In genomic region chr1:96416690-96417444, GRCh38 we compare ENCODE assay signal across 9 cellular contexts.
DNase-seq lines count a peak whose midpoint lies in the region; ATAC-seq and TF ChIP-seq lines count a peak whose summit lies in the region.
"Had no signal": no experiment of that assay in that cellular context is flagged by ENCODE, and none has a peak within 500 bp of the region (broad histone marks: within the 10 kb centered on the region; RNA-seq: fewer than 3 reads in every experiment).

No MANE protein-coding gene starts in this region.

- TF ChIP-seq CTCF in cardiac fibroblast (IDR thresholded peaks at IDR 0.05; ENCODE audit: low read depth, low read length) = no peak
- no peak for TF ChIP-seq CTCF in upper lobe of right lung (IDR thresholded peaks at IDR 0.05)
- TF ChIP-seq CTCF in Caco-2 (IDR thresholded peaks at IDR 0.05; ENCODE audit: insufficient read depth in 1 of 2, low read depth in 1 of 2, low read length in 1 of 2, severe bottlenecking in 1 of 2, unreplicated experiment in 1 of 2) = no peak

- no peaks in the 10 kb centered on the region for H3K36me3 Mint-ChIP-seq in activated CD4-positive, alpha-beta memory T cell treated with anti-CD3 and anti-CD28 coated beads, Interleukin-2, amount 10 ng/mL, durations not matched to agents 7 days and 5 days (ENCODE audit: low read depth)
- no peaks in the 10 kb centered on the region for H3K36me3 Mint-ChIP-seq in Caco-2 (ENCODE audit: insufficient read depth, unreplicated experiment)

- H3K27ac Mint-ChIP-seq in activated CD4-positive, alpha-beta memory T cell treated with anti-CD3 and anti-CD28 coated beads, Interleukin-2, amount 10 ng/mL, durations not matched to agents 7 days and 5 days = no peak overlapping the region
- H3K27ac Mint-ChIP-seq in Caco-2 (ENCODE audit: unreplicated experiment) = no peak overlapping the region

- no peak overlapping the region for H3K4me3 Mint-ChIP-seq in activated CD4-positive, alpha-beta memory T cell treated with anti-CD3 and anti-CD28 coated beads, Interleukin-2, amount 10 ng/mL, durations not matched to agents 7 days and 5 days
- no peak overlapping the region for H3K4me3 Mint-ChIP-seq in Caco-2 (ENCODE audit: unreplicated experiment)
- H3K4me3 Mint-ChIP-seq: central memory CD8-positive, alpha-beta T cell had no signal

- no peak overlapping the region for H3K27ac ChIP-seq in upper lobe of right lung

- no peaks in the 10 kb centered on the region for H3K9me3 ChIP-seq in upper lobe of right lung
- no peaks in the 10 kb centered on the region for H3K9me3 ChIP-seq in Caco-2

- H3K4me1 Mint-ChIP-seq in activated CD4-positive, alpha-beta memory T cell treated with anti-CD3 and anti-CD28 coated beads, Interleukin-2, amount 10 ng/mL, durations not matched to agents 7 days and 5 days = no peaks in the 10 kb centered on the region
- H3K4me1 Mint-ChIP-seq in Caco-2 (ENCODE audit: low read depth, unreplicated experiment) = no peaks in the 10 kb centered on the region
- H3K4me1 Mint-ChIP-seq: central memory CD8-positive, alpha-beta T cell had no signal

- intact Hi-C loops in upper lobe of right lung (cut with DNase I) = no loop called here
- intact Hi-C loops in Caco-2 (cut with micrococcal nuclease; ENCODE audit: unreplicated experiment) = no loop called here

- CTCF ChIA-PET in activated CD4-positive, alpha-beta memory T cell treated with anti-CD3 and anti-CD28 coated beads, Interleukin-2, amount 10 ng/mL, durations not matched to agents 7 days and 5 days (lab: Charles Lee) = no interaction called here
- CTCF ChIA-PET in Caco-2 (lab: Charles Lee) = no interaction called here

- H3K4me3 ChIP-seq in cardiac fibroblast (replicated peaks in 1 of 2; ENCODE audit: low read depth in 2 of 2, low read length in 2 of 2) = no peak overlapping the region
- no peak overlapping the region for H3K4me3 ChIP-seq in upper lobe of right lung
- H3K4me3 ChIP-seq in Caco-2 (ENCODE audit: low read depth, low read length) = no peak overlapping the region

- POLR2A ChIA-PET in activated CD4-positive, alpha-beta memory T cell treated with anti-CD3 and anti-CD28 coated beads, Interleukin-2, amount 10 ng/mL, durations not matched to agents 7 days and 5 days (lab: Charles Lee) = no interaction called here
- POLR2A ChIA-PET in Caco-2 (lab: Charles Lee) = no interaction called here

- no peaks in the 10 kb centered on the region for H3K27me3 Mint-ChIP-seq in activated CD4-positive, alpha-beta memory T cell treated with anti-CD3 and anti-CD28 coated beads, Interleukin-2, amount 10 ng/mL, durations not matched to agents 7 days and 5 days
- H3K27me3 Mint-ChIP-seq in Caco-2 (ENCODE audit: insufficient read depth, unreplicated experiment) = peaks cover 4% of the 10 kb centered on the region
- H3K27me3 Mint-ChIP-seq: central memory CD8-positive, alpha-beta T cell had no signal

- H3K9me3 Mint-ChIP-seq in activated CD4-positive, alpha-beta memory T cell treated with anti-CD3 and anti-CD28 coated beads, Interleukin-2, amount 10 ng/mL, durations not matched to agents 7 days and 5 days = peaks cover 7% of the 10 kb centered on the region
- no peaks in the 10 kb centered on the region for H3K9me3 Mint-ChIP-seq in Caco-2 (ENCODE audit: unreplicated experiment)

- DNase-seq in A172 (ENCODE audit: low spot score) = peak; percentile 1
- peak; percentile 12 to 30 for DNase-seq in cardiac fibroblast (ENCODE audit: low read depth in 2 of 2)
- no peak for DNase-seq in upper lobe of right lung
- no peak for DNase-seq in superior temporal gyrus (ENCODE audit: extremely low spot score)
- no peak for DNase-seq in activated CD4-positive, alpha-beta memory T cell treated with anti-CD3 and anti-CD28 coated beads, Interleukin-2, amount 10 ng/mL, durations not matched to agents 7 days and 5 days
- no peak for DNase-seq in Caco-2

- no peaks in the 10 kb centered on the region for H3K4me1 ChIP-seq in upper lobe of right lung
- H3K4me1 ChIP-seq in Caco-2 = no peaks in the 10 kb centered on the region

- no TSS peak for BruUV-seq in Caco-2 (replicated peaks; lab: Mats Ljungman, UMichigan)

- H3K27me3 ChIP-seq in upper lobe of right lung (no peaks in the 10 kb centered on the region), Caco-2 (replicated peaks; ENCODE audit: control insufficient read depth, insufficient read depth, low read length) (no peaks in the 10 kb centered on the region)

- ATAC-seq in GM19467 (IDR thresholded peaks at IDR 0.05; ENCODE audit: unreplicated experiment) (peak; percentile 97), HG03139 (IDR thresholded peaks at IDR 0.05; ENCODE audit: unreplicated experiment) (peak; percentile 79), upper lobe of right lung (no peak)

- no peaks in the 10 kb centered on the region for H3K36me3 ChIP-seq in upper lobe of right lung
- H3K36me3 ChIP-seq in Caco-2 (ENCODE audit: control insufficient read depth, insufficient read depth, low read length) = no peaks in the 10 kb centered on the region

Comparison
In these comparisons a context has a peak if more than half of its experiments do, and no peak if none do; other contexts are left out.
1. DNase-seq: peak in A172 (single experiment) and cardiac fibroblast (2 of 2); none in upper lobe of right lung (single experiment), superior temporal gyrus (single experiment), activated CD4-positive, alpha-beta memory T cell treated with anti-CD3 and anti-CD28 coated beads, Interleukin-2, amount 10 ng/mL, durations not matched to agents 7 days and 5 days (single experiment) and Caco-2 (0 of 2).